In genomic region chr16:70251651-70252354, GRCh38 we compare ENCODE assay signal across 8 cellular contexts. TPM values are rescaled to one million over a fixed set of nuclear protein-coding genes. Genes with fewer than 3 reads are reported as not detected.
DNase-seq lines count a peak whose midpoint lies in the region; ATAC-seq and TF ChIP-seq lines count a peak whose summit lies in the region.

Gene EXOSC6 (minus strand): TSS chr16:70251940. CDS start chr16:70251900, 40 bp downstream.

- peak; percentile 79 for ATAC-seq in HG02588 (IDR thresholded peaks at IDR 0.05; ENCODE audit: unreplicated experiment)

- peak within 1 kb of the TSS; percentile 86 for H3K4me3 Mint-ChIP-seq in activated naive CD4-positive, alpha-beta T cell treated with anti-CD3 and anti-CD28 coated beads for 36 hours

- peaks cover 47% of the 10 kb centered on the region for H3K36me3 ChIP-seq in suprapubic skin

- intact Hi-C loops in activated naive CD4-positive, alpha-beta T cell treated with anti-CD3 and anti-CD28 coated beads for 36 hours (cut with micrococcal nuclease), result loop anchor here (1.0 to 10.0 kb wide), 3 partner anchors 37 to 273 kb away; partner anchors contain the start of genes AARS1, COG4, PDPR and SF3B3

- DNase-seq in GM10266 (ENCODE audit: extremely low spot score) (peak; percentile 97), NB4 (ENCODE audit: low read depth) (peak; percentile 98), SK-N-DZ (ENCODE audit: low spot score) (peak; percentile 94), globus pallidus (ENCODE audit: low spot score) (peak; percentile 87), occipital lobe (lab: John Stamatoyannopoulos, UW) (peak; percentile 86), suprapubic skin (ENCODE audit: low spot score in 2 of 2) (peak; percentile 94)
- peak; percentile 96 for DNase-seq in activated naive CD4-positive, alpha-beta T cell treated with anti-CD3 and anti-CD28 coated beads for 36 hours

- TF ChIP-seq CTCF in GM10266 (IDR thresholded peaks at IDR 0.05; ENCODE audit: control insufficient read depth, insufficient read depth, low read depth, missing control alignments) (peak; percentile 88), NB4 (IDR thresholded peaks at IDR 0.05; ENCODE audit: low read depth, low read length) (peak; percentile 92), suprapubic skin (IDR thresholded peaks at IDR 0.05) (peak; percentile 72 to 99)

- H3K9me3 Mint-ChIP-seq in activated naive CD4-positive, alpha-beta T cell treated with anti-CD3 and anti-CD28 coated beads for 36 hours, result no peaks in the 10 kb centered on the region

- peak within 1 kb of the TSS; percentile 97 for H3K27ac ChIP-seq in suprapubic skin

- TF ChIP-seq POLR2A in NB4 (IDR thresholded peaks at IDR 0.05; ENCODE audit: extremely low read depth, insufficient read length) (peak; percentile 88), suprapubic skin (IDR thresholded peaks at IDR 0.05) (peak; percentile 66 to 67)

- H3K9me3 ChIP-seq in suprapubic skin, result no peaks in the 10 kb centered on the region

- TF ChIP-seq EP300 in suprapubic skin (IDR thresholded peaks at IDR 0.05), result no peak

- H3K27me3 Mint-ChIP-seq in activated naive CD4-positive, alpha-beta T cell treated with anti-CD3 and anti-CD28 coated beads for 36 hours (ENCODE audit: low read depth), result no peaks in the 10 kb centered on the region

- peak within 1 kb of the TSS; percentile 93 for H3K27ac Mint-ChIP-seq in activated naive CD4-positive, alpha-beta T cell treated with anti-CD3 and anti-CD28 coated beads for 36 hours

- H3K4me1 ChIP-seq in suprapubic skin, result peaks cover 26% of the 10 kb centered on the region

- CTCF ChIA-PET in activated naive CD4-positive, alpha-beta T cell treated with anti-CD3 and anti-CD28 coated beads for 36 hours (lab: Charles Lee), result interaction anchor here (0.6 to 2.9 kb wide), 22 partner anchors 10 to 909 kb away, joined by 3 to 14 read pairs (median 4); partner anchors contain the start of genes AARS1, DDX19A and DDX19B

- no peaks in the 10 kb centered on the region for H3K27me3 ChIP-seq in suprapubic skin

- H3K36me3 Mint-ChIP-seq in activated naive CD4-positive, alpha-beta T cell treated with anti-CD3 and anti-CD28 coated beads for 36 hours (ENCODE audit: low read depth), result peaks cover 39% of the 10 kb centered on the region

- H3K4me1 Mint-ChIP-seq in activated naive CD4-positive, alpha-beta T cell treated with anti-CD3 and anti-CD28 coated beads for 36 hours (ENCODE audit: low read depth), result peaks cover 24% of the 10 kb centered on the region

- H3K4me3 ChIP-seq in NB4 (ENCODE audit: low read depth, low read length), result peak within 1 kb of the TSS; percentile 88
- peak within 1 kb of the TSS; percentile 72 for H3K4me3 ChIP-seq in suprapubic skin

- 5% methylated on average over 15 of the region's 61 CpGs for WGBS in suprapubic skin

RNA-seq across cellular contexts. Expression of gene EXOSC6, which starts in this region (rescaled TPM):
- polyA plus RNA-seq in SK-N-DZ (2014; cell fraction: cytosol; rRNA removed), result 43.5 and 47.1 TPM in 2 replicates
- 18.0 and 20.9 TPM in 2 replicates for polyA plus RNA-seq in SK-N-DZ (2014; cell fraction: nucleus; rRNA removed)
- 10 to 100 TPM; 20.3 to 21.0 TPM for total RNA-seq in activated naive CD4-positive, alpha-beta T cell treated with anti-CD3 and anti-CD28 coated beads for 36 hours
- total RNA-seq in occipital lobe (124 TPM), suprapubic skin (10 to 100 TPM; 26.4 to 44.6 (median 26.8) TPM)

Comparison
In these comparisons a context has a peak if more than half of its experiments do, and no peak if none do; other contexts are left out.
1. Peak in every context shown above with its lines: DNase-seq, ATAC-seq, H3K4me3 ChIP-seq and H3K27ac ChIP-seq.